In the genomic region with DNA sequence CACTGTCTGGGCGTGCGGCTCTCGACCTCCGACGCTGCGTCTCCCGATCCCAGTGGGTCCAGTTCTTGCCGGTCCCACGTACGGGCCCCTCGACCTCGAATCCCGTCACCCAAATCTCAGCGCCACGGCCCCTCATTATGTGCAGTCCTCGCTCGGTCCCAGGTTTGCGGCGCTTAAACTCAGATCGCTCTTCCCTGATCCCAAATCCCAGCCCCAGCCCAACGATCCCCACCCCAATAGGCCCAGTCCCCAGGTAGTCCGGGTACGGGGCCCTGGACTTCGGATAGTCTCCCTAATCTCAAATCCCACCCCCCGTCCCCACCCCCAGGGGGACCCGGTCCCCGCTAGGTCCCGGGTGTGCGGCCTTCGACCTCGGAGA, we compare ENCODE assay signal across 1 cellular context.
TF ChIP-seq lines count a peak whose summit lies in the region.

No MANE protein-coding gene starts in this region.

TF ChIP-seq in GM23338, 12 proteins besides CTCF, POLR2A, EP300 and RAD21 (continued from another document):
- TF ChIP-seq, protein P1, sequence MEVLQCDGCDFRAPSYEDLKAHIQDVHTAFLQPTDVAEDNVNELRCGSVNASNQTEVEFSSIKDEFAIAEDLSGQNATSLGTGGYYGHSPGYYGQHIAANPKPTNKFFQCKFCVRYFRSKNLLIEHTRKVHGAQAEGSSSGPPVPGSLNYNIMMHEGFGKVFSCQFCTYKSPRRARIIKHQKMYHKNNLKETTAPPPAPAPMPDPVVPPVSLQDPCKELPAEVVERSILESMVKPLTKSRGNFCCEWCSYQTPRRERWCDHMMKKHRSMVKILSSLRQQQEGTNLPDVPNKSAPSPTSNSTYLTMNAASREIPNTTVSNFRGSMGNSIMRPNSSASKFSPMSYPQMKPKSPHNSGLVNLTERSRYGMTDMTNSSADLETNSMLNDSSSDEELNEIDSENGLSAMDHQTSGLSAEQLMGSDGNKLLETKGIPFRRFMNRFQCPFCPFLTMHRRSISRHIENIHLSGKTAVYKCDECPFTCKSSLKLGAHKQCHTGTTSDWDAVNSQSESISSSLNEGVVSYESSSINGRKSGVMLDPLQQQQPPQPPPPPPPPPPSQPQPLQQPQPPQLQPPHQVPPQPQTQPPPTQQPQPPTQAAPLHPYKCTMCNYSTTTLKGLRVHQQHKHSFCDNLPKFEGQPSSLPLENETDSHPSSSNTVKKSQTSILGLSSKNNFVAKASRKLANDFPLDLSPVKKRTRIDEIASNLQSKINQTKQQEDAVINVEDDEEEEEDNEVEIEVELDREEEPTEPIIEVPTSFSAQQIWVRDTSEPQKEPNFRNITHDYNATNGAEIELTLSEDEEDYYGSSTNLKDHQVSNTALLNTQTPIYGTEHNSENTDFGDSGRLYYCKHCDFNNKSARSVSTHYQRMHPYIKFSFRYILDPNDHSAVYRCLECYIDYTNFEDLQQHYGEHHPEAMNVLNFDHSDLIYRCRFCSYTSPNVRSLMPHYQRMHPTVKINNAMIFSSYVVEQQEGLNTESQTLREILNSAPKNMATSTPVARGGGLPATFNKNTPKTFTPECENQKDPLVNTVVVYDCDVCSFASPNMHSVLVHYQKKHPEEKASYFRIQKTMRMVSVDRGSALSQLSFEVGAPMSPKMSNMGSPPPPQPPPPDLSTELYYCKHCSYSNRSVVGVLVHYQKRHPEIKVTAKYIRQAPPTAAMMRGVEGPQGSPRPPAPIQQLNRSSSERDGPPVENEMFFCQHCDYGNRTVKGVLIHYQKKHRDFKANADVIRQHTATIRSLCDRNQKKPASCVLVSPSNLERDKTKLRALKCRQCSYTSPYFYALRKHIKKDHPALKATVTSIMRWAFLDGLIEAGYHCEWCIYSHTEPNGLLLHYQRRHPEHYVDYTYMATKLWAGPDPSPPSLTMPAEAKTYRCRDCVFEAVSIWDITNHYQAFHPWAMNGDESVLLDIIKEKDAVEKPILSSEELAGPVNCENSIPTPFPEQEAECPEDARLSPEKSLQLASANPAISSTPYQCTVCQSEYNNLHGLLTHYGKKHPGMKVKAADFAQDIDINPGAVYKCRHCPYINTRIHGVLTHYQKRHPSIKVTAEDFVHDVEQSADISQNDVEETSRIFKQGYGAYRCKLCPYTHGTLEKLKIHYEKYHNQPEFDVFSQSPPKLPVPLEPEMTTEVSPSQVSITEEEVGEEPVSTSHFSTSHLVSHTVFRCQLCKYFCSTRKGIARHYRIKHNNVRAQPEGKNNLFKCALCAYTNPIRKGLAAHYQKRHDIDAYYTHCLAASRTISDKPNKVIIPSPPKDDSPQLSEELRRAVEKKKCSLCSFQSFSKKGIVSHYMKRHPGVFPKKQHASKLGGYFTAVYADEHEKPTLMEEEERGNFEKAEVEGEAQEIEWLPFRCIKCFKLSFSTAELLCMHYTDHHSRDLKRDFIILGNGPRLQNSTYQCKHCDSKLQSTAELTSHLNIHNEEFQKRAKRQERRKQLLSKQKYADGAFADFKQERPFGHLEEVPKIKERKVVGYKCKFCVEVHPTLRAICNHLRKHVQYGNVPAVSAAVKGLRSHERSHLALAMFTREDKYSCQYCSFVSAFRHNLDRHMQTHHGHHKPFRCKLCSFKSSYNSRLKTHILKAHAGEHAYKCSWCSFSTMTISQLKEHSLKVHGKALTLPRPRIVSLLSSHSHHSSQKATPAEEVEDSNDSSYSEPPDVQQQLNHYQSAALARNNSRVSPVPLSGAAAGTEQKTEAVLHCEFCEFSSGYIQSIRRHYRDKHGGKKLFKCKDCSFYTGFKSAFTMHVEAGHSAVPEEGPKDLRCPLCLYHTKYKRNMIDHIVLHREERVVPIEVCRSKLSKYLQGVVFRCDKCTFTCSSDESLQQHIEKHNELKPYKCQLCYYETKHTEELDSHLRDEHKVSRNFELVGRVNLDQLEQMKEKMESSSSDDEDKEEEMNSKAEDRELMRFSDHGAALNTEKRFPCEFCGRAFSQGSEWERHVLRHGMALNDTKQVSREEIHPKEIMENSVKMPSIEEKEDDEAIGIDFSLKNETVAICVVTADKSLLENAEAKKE (CRISPR knock-in tag; IDR thresholded peaks at IDR 0.05), result no peak
